Comparison of ENCODE assay signal across 16 cellular contexts in the genomic region with DNA sequence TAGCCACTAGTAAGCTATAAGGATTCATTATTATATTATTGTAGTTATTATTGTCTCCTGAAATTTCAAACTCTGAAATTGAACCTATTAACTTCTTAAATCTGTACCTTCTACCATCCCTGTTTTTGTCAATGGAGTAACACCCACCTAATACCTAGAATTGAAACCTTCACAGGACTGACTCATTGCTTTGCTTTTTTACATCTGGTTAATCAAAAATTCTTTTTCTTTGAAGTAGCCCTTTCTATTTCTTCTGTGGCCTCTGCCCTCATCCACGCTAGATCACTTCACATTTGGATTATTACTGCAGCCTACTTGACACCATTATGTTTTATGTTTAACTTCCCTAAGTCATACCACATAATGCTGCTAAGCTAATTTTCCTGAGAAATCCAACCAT. TPM values are rescaled to one million over a fixed set of nuclear protein-coding genes. Genes with fewer than 3 reads are reported as not detected.
DNase-seq lines count a peak whose midpoint lies in the region; ATAC-seq and TF ChIP-seq lines count a peak whose summit lies in the region.
"Had no signal": no experiment of that assay in that cellular context is flagged by ENCODE, and none has a peak within 500 bp of the region (broad histone marks: within the 10 kb centered on the region; RNA-seq: fewer than 3 reads in every experiment).

No MANE protein-coding gene starts in this region.

- H3K9me3 ChIP-seq in breast epithelium = no peaks in the 10 kb centered on the region
- H3K9me3 ChIP-seq: heart left ventricle, psoas muscle had no signal

- TF ChIP-seq POLR2A in breast epithelium (IDR thresholded peaks at IDR 0.05) = no peak

- H3K27ac ChIP-seq in breast epithelium = no peak overlapping the region
- H3K27ac ChIP-seq: C4-2B, heart left ventricle, psoas muscle had no signal

- ATAC-seq in GM18498 (IDR thresholded peaks at IDR 0.05; ENCODE audit: unreplicated experiment) (peak; percentile 62), GM19463 (IDR thresholded peaks at IDR 0.05; ENCODE audit: unreplicated experiment) (peak; percentile 82), HG03066 (IDR thresholded peaks at IDR 0.05; ENCODE audit: low read depth, unreplicated experiment) (peak; percentile 66)
- ATAC-seq: HCT116, heart left ventricle, psoas muscle had no signal

- no peaks in the 10 kb centered on the region for H3K36me3 ChIP-seq in breast epithelium

- intact Hi-C loops in breast epithelium (cut with DNase I; ENCODE audit: low total_unique reads) = no loop called here

- peaks cover 12% of the 10 kb centered on the region for H3K4me1 Mint-ChIP-seq in activated naive CD8-positive, alpha-beta T cell (ENCODE audit: low read depth)
- H3K4me1 Mint-ChIP-seq: activated B cell treated with CpG ODN at 0.5 μM for 24 hours, endodermal cell, IgD-negative memory B cell had no signal

- H3K27me3 ChIP-seq in breast epithelium = no peaks in the 10 kb centered on the region
- H3K27me3 ChIP-seq: heart left ventricle had no signal

- H3K27ac Mint-ChIP-seq in activated naive CD8-positive, alpha-beta T cell = peak overlapping the region; percentile 11
- H3K27ac Mint-ChIP-seq: activated B cell treated with CpG ODN at 0.5 μM for 24 hours, endodermal cell had no signal

- H3K4me3 ChIP-seq in breast epithelium = no peak overlapping the region
- H3K4me3 ChIP-seq: heart left ventricle, psoas muscle had no signal

- no peak for TF ChIP-seq CTCF in breast epithelium (IDR thresholded peaks at IDR 0.05)

- no peaks in the 10 kb centered on the region for H3K9me3 Mint-ChIP-seq in activated naive CD8-positive, alpha-beta T cell (ENCODE audit: low read depth)
- H3K9me3 Mint-ChIP-seq: activated B cell treated with CpG ODN at 0.5 μM for 24 hours, endodermal cell, IgD-negative memory B cell had no signal

- H3K27me3 Mint-ChIP-seq in activated naive CD8-positive, alpha-beta T cell = no peaks in the 10 kb centered on the region
- H3K27me3 Mint-ChIP-seq: activated B cell treated with CpG ODN at 0.5 μM for 24 hours, IgD-negative memory B cell had no signal

- H3K36me3 Mint-ChIP-seq in activated naive CD8-positive, alpha-beta T cell = peaks cover 10% of the 10 kb centered on the region

- no peak overlapping the region for H3K4me3 Mint-ChIP-seq in activated naive CD8-positive, alpha-beta T cell
- H3K4me3 Mint-ChIP-seq: activated B cell treated with CpG ODN at 0.5 μM for 24 hours, endodermal cell, IgD-negative memory B cell had no signal

- no peaks in the 10 kb centered on the region for H3K4me1 ChIP-seq in breast epithelium
- H3K4me1 ChIP-seq: psoas muscle had no signal

- DNase-seq in NCI-H1694 (lab: John Stamatoyannopoulos, UW) (no peak), NCI-H774 (lab: John Stamatoyannopoulos, UW) (no peak), iPS-NIHi7 (ENCODE audit: extremely low spot score) (no peak), breast epithelium (ENCODE audit: low spot score in 2 of 2) (no peak)
- DNase-seq: activated B cell treated with CpG ODN at 0.5 μM for 24 hours, aorta, endodermal cell, heart left ventricle, psoas muscle had no signal

RNA-seq across cellular contexts. Expression of a gene that starts 35.6 kb away (rescaled TPM):
- 10 to 100 TPM; 20.6 to 32.3 (median 31.8) TPM for total RNA-seq in breast epithelium

RNA-seq across cellular contexts. Expression of a gene that starts 56.5 kb away (rescaled TPM):
- 100 to 1,000 TPM in 1 of 3 donors, 10 to 100 TPM in 2; 65.6 to 111 (median 89.9) TPM for total RNA-seq in breast epithelium
